18 cellular contexts compared by ENCODE assay signal in genomic region chr14:58861546-58861945, GRCh38.
DNase-seq lines count a peak whose midpoint lies in the region; ATAC-seq, FAIRE-seq and TF ChIP-seq lines count a peak whose summit lies in the region.
"Had no signal": no experiment of that assay in that cellular context is flagged by ENCODE, and none has a peak within 500 bp of the region (broad histone marks: within the 10 kb centered on the region; RNA-seq: fewer than 3 reads in every experiment).

No MANE protein-coding gene starts in this region.

- H3K4me3 ChIP-seq in fibroblast of pulmonary artery (replicated peaks; ENCODE audit: low read depth, low read length): no peak overlapping the region
- no peak overlapping the region for H3K4me3 ChIP-seq in PC-3 (ENCODE audit: low read length)
- H3K4me3 ChIP-seq in ascending aorta: no peak overlapping the region
- H3K4me3 ChIP-seq: SJSA1 had no signal

- H3K27me3 Mint-ChIP-seq in osteocyte (ENCODE audit: unreplicated experiment): no peaks in the 10 kb centered on the region

- no peaks in the 10 kb centered on the region for H4K20me1 ChIP-seq in PC-3 (ENCODE audit: low read length)

- H3K79me2 ChIP-seq in PC-3 (ENCODE audit: low read length): no peaks in the 10 kb centered on the region

- no TSS peak for BruUV-seq in PC-3 (replicated peaks; lab: Mats Ljungman, UMichigan)

- intact Hi-C loops in PC-3 (cut with micrococcal nuclease) (no loop called here), ascending aorta (cut with DNase I) (no loop called here)

- H3K36me3 ChIP-seq in PC-3 (ENCODE audit: low read depth, low read length): no peaks in the 10 kb centered on the region
- H3K36me3 ChIP-seq in ascending aorta: no peaks in the 10 kb centered on the region
- H3K36me3 ChIP-seq: SJSA1 had no signal

- H3K4me1 ChIP-seq in PC-3 (ENCODE audit: insufficient read depth, low read length) (no peaks in the 10 kb centered on the region), ascending aorta (no peaks in the 10 kb centered on the region)
- H3K4me1 ChIP-seq: SJSA1 had no signal

- peak; percentile 13 for FAIRE-seq in HTR-8/SVneo (lab: Jason Lieb, UNC)
- FAIRE-seq: H54 had no signal

- H3K9me3 Mint-ChIP-seq in osteocyte (ENCODE audit: unreplicated experiment): peaks cover 30% of the 10 kb centered on the region

- no peak for DNase-seq in HTR-8/SVneo (ENCODE audit: insufficient read length, low spot score)
- peak; percentile 72 for DNase-seq in astrocyte of the hippocampus (ENCODE audit: low read depth, low spot score)
- DNase-seq in fibroblast of pulmonary artery (ENCODE audit: low read depth): peak; percentile 32
- DNase-seq in osteocyte (ENCODE audit: extremely low spot score, unreplicated experiment): no peak
- no peak for DNase-seq in OCI-M1 (lab: John Stamatoyannopoulos, UW)
- DNase-seq in PC-3: no peak
- no peak for DNase-seq in ascending aorta (ENCODE audit: low spot score in 2 of 2)
- DNase-seq: C1 segment of cervical spinal cord, DMS79, NCI-H1417, NCI-H187, NCI-H2107, NCI-H2227 treated with DMSO at 0.1 percent for 48 hours, NCI-H510A treated with DMSO at 0.1 percent for 48 hours, NCI-H82 had no signal

- H2AFZ ChIP-seq in PC-3 (ENCODE audit: low read length): no peak overlapping the region

- CTCF ChIA-PET in PC-3 (lab: Charles Lee): no interaction called here

- H3K36me3 Mint-ChIP-seq in osteocyte (ENCODE audit: unreplicated experiment): peaks cover 24% of the 10 kb centered on the region

- H3K9ac ChIP-seq in PC-3 (ENCODE audit: low read length): no peak overlapping the region
- H3K9ac ChIP-seq: KMS-11 had no signal

- peak overlapping the region; percentile 85 for H3K27ac Mint-ChIP-seq in osteocyte (ENCODE audit: unreplicated experiment)

- H3K4me3 Mint-ChIP-seq in osteocyte (ENCODE audit: unreplicated experiment): no peak overlapping the region

- H3K27me3 ChIP-seq in PC-3 (ENCODE audit: low read length) (peaks cover 58% of the 10 kb centered on the region), ascending aorta (no peaks in the 10 kb centered on the region)
- H3K27me3 ChIP-seq: SJSA1 had no signal

- H3K9me2 ChIP-seq in PC-3 (replicated peaks; ENCODE audit: low read length): no peaks in the 10 kb centered on the region

- peaks cover 62% of the 10 kb centered on the region for H3K4me1 Mint-ChIP-seq in osteocyte (ENCODE audit: unreplicated experiment)

- no peak for TF ChIP-seq CTCF in fibroblast of pulmonary artery (IDR thresholded peaks at IDR 0.05; ENCODE audit: low read length, missing control alignments)
- no peak for TF ChIP-seq CTCF in osteocyte (IDR thresholded peaks at IDR 0.05)
- TF ChIP-seq CTCF in PC-3 (conservative IDR thresholded peaks at IDR 0.05; ENCODE audit: low read depth, low read length): no peak
- TF ChIP-seq CTCF in ascending aorta (IDR thresholded peaks at IDR 0.05): no peak

- ATAC-seq in PC-3: no peak

- H3K27ac ChIP-seq in PC-3 (ENCODE audit: low read length) (no peak overlapping the region), ascending aorta (no peak overlapping the region)
- H3K27ac ChIP-seq: KMS-11, SJSA1 had no signal

- POLR2A ChIA-PET in PC-3 (lab: Charles Lee; ENCODE audit: unreplicated experiment): no interaction called here

- no peak overlapping the region for H3K4me2 ChIP-seq in PC-3 (ENCODE audit: low read length)
- H3K4me2 ChIP-seq: KMS-11 had no signal

- H3K9me3 ChIP-seq in PC-3 (ENCODE audit: low read length) (peaks cover 14% of the 10 kb centered on the region; the same call in 1 of the 2 replicates), ascending aorta (peaks cover 11 to 14% of the 10 kb centered on the region in 2 donors)
- H3K9me3 ChIP-seq: SJSA1 had no signal

- no peaks in the 10 kb centered on the region for H3F3A ChIP-seq in PC-3 (ENCODE audit: low read length, unreplicated experiment)

Comparison
In these comparisons a context has a peak if more than half of its experiments do, and no peak if none do; other contexts are left out.
1. DNase-seq: peak in astrocyte of the hippocampus (single experiment) and fibroblast of pulmonary artery (single experiment); none in HTR-8/SVneo (single experiment), osteocyte (single experiment), OCI-M1 (single experiment), PC-3 (single experiment) and ascending aorta (0 of 2).